ENCODE assay signal across 1 cellular context in the genomic region with DNA sequence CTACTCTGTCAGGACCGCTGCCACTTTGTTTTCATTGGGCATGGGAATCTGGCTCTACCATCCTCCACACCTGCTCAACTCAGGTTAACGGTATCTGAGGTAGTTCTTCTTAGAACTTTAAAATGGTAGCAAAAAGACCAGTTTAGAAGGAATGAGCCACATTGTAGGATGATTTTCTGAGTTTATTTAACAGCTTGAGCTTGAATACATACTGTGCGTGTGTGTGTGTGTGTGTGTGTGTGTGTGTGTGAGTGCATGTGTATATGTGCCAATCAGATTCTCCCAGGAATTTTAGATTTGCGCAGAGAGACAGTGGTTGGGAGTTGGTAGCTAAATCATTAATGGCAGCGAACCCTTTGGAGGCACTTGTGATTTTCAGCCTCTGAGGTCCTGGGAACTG.
TF ChIP-seq lines count a peak whose summit lies in the region.

No MANE protein-coding gene starts in this region.

TF ChIP-seq in HCT116, 20 proteins besides CTCF, POLR2A, EP300 and RAD21 (continued from another document):
- TF ChIP-seq, protein P1, sequence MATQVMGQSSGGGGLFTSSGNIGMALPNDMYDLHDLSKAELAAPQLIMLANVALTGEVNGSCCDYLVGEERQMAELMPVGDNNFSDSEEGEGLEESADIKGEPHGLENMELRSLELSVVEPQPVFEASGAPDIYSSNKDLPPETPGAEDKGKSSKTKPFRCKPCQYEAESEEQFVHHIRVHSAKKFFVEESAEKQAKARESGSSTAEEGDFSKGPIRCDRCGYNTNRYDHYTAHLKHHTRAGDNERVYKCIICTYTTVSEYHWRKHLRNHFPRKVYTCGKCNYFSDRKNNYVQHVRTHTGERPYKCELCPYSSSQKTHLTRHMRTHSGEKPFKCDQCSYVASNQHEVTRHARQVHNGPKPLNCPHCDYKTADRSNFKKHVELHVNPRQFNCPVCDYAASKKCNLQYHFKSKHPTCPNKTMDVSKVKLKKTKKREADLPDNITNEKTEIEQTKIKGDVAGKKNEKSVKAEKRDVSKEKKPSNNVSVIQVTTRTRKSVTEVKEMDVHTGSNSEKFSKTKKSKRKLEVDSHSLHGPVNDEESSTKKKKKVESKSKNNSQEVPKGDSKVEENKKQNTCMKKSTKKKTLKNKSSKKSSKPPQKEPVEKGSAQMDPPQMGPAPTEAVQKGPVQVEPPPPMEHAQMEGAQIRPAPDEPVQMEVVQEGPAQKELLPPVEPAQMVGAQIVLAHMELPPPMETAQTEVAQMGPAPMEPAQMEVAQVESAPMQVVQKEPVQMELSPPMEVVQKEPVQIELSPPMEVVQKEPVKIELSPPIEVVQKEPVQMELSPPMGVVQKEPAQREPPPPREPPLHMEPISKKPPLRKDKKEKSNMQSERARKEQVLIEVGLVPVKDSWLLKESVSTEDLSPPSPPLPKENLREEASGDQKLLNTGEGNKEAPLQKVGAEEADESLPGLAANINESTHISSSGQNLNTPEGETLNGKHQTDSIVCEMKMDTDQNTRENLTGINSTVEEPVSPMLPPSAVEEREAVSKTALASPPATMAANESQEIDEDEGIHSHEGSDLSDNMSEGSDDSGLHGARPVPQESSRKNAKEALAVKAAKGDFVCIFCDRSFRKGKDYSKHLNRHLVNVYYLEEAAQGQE (IDR thresholded peaks at IDR 0.05; ENCODE audit: low read depth): no peak
- TF ChIP-seq FOSL1 (IDR thresholded peaks at IDR 0.05; ENCODE audit: low read depth) (no peak), ZFX (IDR thresholded peaks at IDR 0.05) (no peak), YY1 (IDR thresholded peaks at IDR 0.05; ENCODE audit: extremely low read depth, insufficient replicate concordance, low read depth, low read length) (no peak), ZNF274 (IDR thresholded peaks at IDR 0.05; ENCODE audit: low read depth, low read length) (no peak)
